In genomic region chr10:50347394-50347802, GRCh38 we compare ENCODE assay signal across 12 cellular contexts.
DNase-seq lines count a peak whose midpoint lies in the region; ATAC-seq and TF ChIP-seq lines count a peak whose summit lies in the region.
"Had no signal": no experiment of that assay in that cellular context is flagged by ENCODE, and none has a peak within 500 bp of the region (broad histone marks: within the 10 kb centered on the region; RNA-seq: fewer than 3 reads in every experiment).

No MANE protein-coding gene starts in this region.

- ATAC-seq in GM19438 (IDR thresholded peaks at IDR 0.05; ENCODE audit: low read depth, unreplicated experiment) (peak; percentile 91), HG03045 (IDR thresholded peaks at IDR 0.05; ENCODE audit: unreplicated experiment) (peak; percentile 82)
- ATAC-seq: gastrocnemius medialis, HCT116 had no signal

- H3K36me3 Mint-ChIP-seq in activated naive CD8-positive, alpha-beta T cell treated with anti-CD3 and anti-CD28 coated beads for 36 hours: peaks cover 39% of the 10 kb centered on the region

- no peak overlapping the region for H3K4me3 Mint-ChIP-seq in activated naive CD8-positive, alpha-beta T cell treated with anti-CD3 and anti-CD28 coated beads for 36 hours

- no peaks in the 10 kb centered on the region for H3K27me3 Mint-ChIP-seq in activated naive CD8-positive, alpha-beta T cell treated with anti-CD3 and anti-CD28 coated beads for 36 hours

- peak overlapping the region; percentile 52 for H3K27ac Mint-ChIP-seq in activated naive CD8-positive, alpha-beta T cell treated with anti-CD3 and anti-CD28 coated beads for 36 hours

- peaks cover 18% of the 10 kb centered on the region for H3K9me3 Mint-ChIP-seq in activated naive CD8-positive, alpha-beta T cell treated with anti-CD3 and anti-CD28 coated beads for 36 hours

- H3K4me1 Mint-ChIP-seq in activated naive CD8-positive, alpha-beta T cell treated with anti-CD3 and anti-CD28 coated beads for 36 hours: peaks cover 11% of the 10 kb centered on the region

- no peak for TF ChIP-seq CTCF in GM12865 (IDR thresholded peaks at IDR 0.05; ENCODE audit: insufficient read depth, low read depth, low read length, missing control alignments)

- H3K4me3 ChIP-seq in GM12865 (ENCODE audit: low read depth, low read length): no peak overlapping the region
- H3K4me3 ChIP-seq: gastrocnemius medialis had no signal

- DNase-seq in GM12865 (ENCODE audit: low read depth) (peak; percentile 85), occipital lobe (lab: John Stamatoyannopoulos, UW) (no peak), NCI-H2196 (lab: John Stamatoyannopoulos, UW; ENCODE audit: unreplicated experiment) (no peak), NCI-H526 (lab: John Stamatoyannopoulos, UW) (no peak)
- DNase-seq in activated naive CD8-positive, alpha-beta T cell treated with anti-CD3 and anti-CD28 coated beads for 36 hours: no peak
- DNase-seq in activated CD4-positive, alpha-beta T cell treated with anti-CD3 and anti-CD28 coated beads for 4 hours: no peak
- DNase-seq: gastrocnemius medialis, NCI-H2029, T1000 had no signal
